Comparison of ENCODE assay signal across 21 cellular contexts in genomic region chr6:135419162-135419561, GRCh38.
DNase-seq lines count a peak whose midpoint lies in the region; ATAC-seq and TF ChIP-seq lines count a peak whose summit lies in the region.
"Had no signal": no experiment of that assay in that cellular context is flagged by ENCODE, and none has a peak within 500 bp of the region (broad histone marks: within the 10 kb centered on the region; RNA-seq: fewer than 3 reads in every experiment).

No MANE protein-coding gene starts in this region.

- peaks cover 0 to 8% (median 6%) of the 10 kb centered on the region in 3 donors for H3K36me3 Mint-ChIP-seq in CD8-positive, alpha-beta memory T cell

- CTCF ChIA-PET in CD8-positive, alpha-beta memory T cell (lab: Charles Lee), result no interaction called here

- no peak overlapping the region for H3K4me3 Mint-ChIP-seq in CD8-positive, alpha-beta memory T cell
- H3K4me3 Mint-ChIP-seq: neural crest cell had no signal

- H3K9me3 ChIP-seq in CD8-positive, alpha-beta memory T cell (ENCODE audit: low read length), result no peaks in the 10 kb centered on the region
- H3K9me3 ChIP-seq: A549, adrenal gland had no signal

- H3K4me1 ChIP-seq in CD8-positive, alpha-beta memory T cell (ENCODE audit: insufficient read depth, low read length), result no peaks in the 10 kb centered on the region
- H3K4me1 ChIP-seq: adrenal gland had no signal

- peak; percentile 58 for DNase-seq in AG09309 (ENCODE audit: low read depth)
- peak; percentile 79 for DNase-seq in HS-5 (ENCODE audit: low read depth)
- DNase-seq in astrocyte of the spinal cord (ENCODE audit: low read depth, low spot score), result peak; percentile 54
- DNase-seq in fibroblast of the conjunctiva (ENCODE audit: low read depth), result peak; percentile 29
- no peak for DNase-seq in NCI-H1105 treated with DMSO at 0.1 percent for 48 hours (lab: John Stamatoyannopoulos, UW)
- DNase-seq in stimulated activated CD4-positive, alpha-beta T cell treated with anti-CD3 and anti-CD28 coated beads, Interleukin-15, amount 100 ng/mL, for 24 hours, result no peak
- DNase-seq in CD8-positive, alpha-beta memory T cell, result no peak
- DNase-seq: adrenal gland, H7, midbrain, NCI-H1417, NCI-H2171, NCI-H69, PC-3, retina had no signal

- no peaks in the 10 kb centered on the region for H3K27me3 Mint-ChIP-seq in CD8-positive, alpha-beta memory T cell

- no peaks in the 10 kb centered on the region for H3K4me1 Mint-ChIP-seq in CD8-positive, alpha-beta memory T cell
- H3K4me1 Mint-ChIP-seq: neural crest cell had no signal

- H3K27me3 ChIP-seq in CD8-positive, alpha-beta memory T cell (ENCODE audit: insufficient read depth, low read length, poor library complexity, severe bottlenecking), result no peaks in the 10 kb centered on the region
- H3K27me3 ChIP-seq: adrenal gland had no signal

- H3K27ac ChIP-seq in CD8-positive, alpha-beta memory T cell (ENCODE audit: low read depth, low read length), result no peak overlapping the region
- H3K27ac ChIP-seq: A549, adrenal gland had no signal

- ATAC-seq in HG03108 (IDR thresholded peaks at IDR 0.05; ENCODE audit: unreplicated experiment), result no peak
- ATAC-seq: A549; activated CD4-positive, CD25-positive, alpha-beta regulatory T cell treated with anti-CD3 and anti-CD28 coated beads, Interleukin-2, amount 50 U/mL, for 24 hours; left lobe of liver; PC-3 had no signal

- TF ChIP-seq CTCF in AG09309 (IDR thresholded peaks at IDR 0.05; ENCODE audit: control insufficient read depth, insufficient read depth, low read depth, low read length, missing control alignments), result no peak
- no peak for TF ChIP-seq CTCF in astrocyte of the spinal cord (IDR thresholded peaks at IDR 0.05; ENCODE audit: low read depth, low read length)

- no peak overlapping the region for H3K4me3 ChIP-seq in AG09309 (ENCODE audit: control insufficient read depth, low read depth, low read length)
- H3K4me3 ChIP-seq in astrocyte of the spinal cord (ENCODE audit: low read depth, low read length), result no peak overlapping the region
- H3K4me3 ChIP-seq in CD8-positive, alpha-beta memory T cell (ENCODE audit: low read length), result no peak overlapping the region
- H3K4me3 ChIP-seq: A549, adrenal gland had no signal

- no peaks in the 10 kb centered on the region for H3K9me3 Mint-ChIP-seq in CD8-positive, alpha-beta memory T cell
- H3K9me3 Mint-ChIP-seq: activated T-helper 2 cell treated with anti-CD3 and anti-CD28 coated beads, Interferon-gamma antibody, Interleukin-2, Interleukin-4, amounts not matched to agents 10 μg/mL and 5 μg/mL and 100 μg/mL, durations not matched to agents 14 hours and 24 hours and 36 hours; neural crest cell had no signal

- H3K27ac Mint-ChIP-seq in CD8-positive, alpha-beta memory T cell, result no peak overlapping the region

- in situ Hi-C loops in astrocyte of the spinal cord (cut with HindIII; ENCODE audit: low sequenced_read_pairs), result no loop called here

- POLR2A ChIA-PET in CD8-positive, alpha-beta memory T cell (lab: Charles Lee), result no interaction called here

- H3K36me3 ChIP-seq in CD8-positive, alpha-beta memory T cell (ENCODE audit: insufficient read depth, low read length), result no peaks in the 10 kb centered on the region
- H3K36me3 ChIP-seq: adrenal gland had no signal

Comparison
In these comparisons a context has a peak if more than half of its experiments do, and no peak if none do; other contexts are left out.
1. DNase-seq: peak in AG09309 (single experiment), HS-5 (single experiment), astrocyte of the spinal cord (single experiment) and fibroblast of the conjunctiva (single experiment); none in NCI-H1105 treated with DMSO at 0.1 percent for 48 hours (single experiment), stimulated activated CD4-positive, alpha-beta T cell treated with anti-CD3 and anti-CD28 coated beads, Interleukin-15, amount 100 ng/mL, for 24 hours (single experiment) and CD8-positive, alpha-beta memory T cell (0 of 5).